20 cellular contexts compared by ENCODE assay signal in the genomic region with DNA sequence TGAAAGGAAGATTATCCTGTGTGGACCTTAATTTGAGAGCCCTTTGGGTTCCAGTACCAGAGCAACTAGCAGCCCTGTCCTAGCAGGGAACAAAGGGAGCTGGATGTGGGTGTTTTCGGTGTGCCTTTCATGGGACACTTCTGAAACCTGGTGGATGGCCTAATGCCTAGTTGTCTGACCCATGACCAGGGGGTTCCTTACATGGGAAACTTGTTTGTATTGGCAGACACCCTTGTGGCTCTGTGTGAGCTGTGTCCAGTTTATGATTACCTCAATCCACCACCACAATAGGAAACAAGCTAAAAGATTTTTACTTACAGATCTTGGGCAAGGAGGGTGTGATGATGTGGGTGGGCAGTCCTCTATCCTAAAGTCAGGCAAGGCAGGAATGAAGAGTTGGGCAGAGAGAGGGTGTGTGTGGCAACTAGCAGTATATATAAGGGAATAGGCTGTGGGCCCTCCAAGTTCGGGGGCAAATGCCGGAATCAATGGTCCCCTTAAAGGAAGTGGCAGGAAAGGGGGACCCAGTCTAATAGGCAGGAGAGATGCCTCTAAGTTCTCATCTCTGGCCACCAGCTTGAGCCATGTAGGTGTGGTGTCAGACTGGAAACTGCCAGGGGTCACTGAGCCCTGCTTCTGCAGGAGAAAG.
"Had no signal": no experiment of that assay in that cellular context is flagged by ENCODE, and none has a peak within 500 bp of the region (broad histone marks: within the 10 kb centered on the region; RNA-seq: fewer than 3 reads in every experiment).

No MANE protein-coding gene starts in this region.

- ATAC-seq: effector memory CD8-positive, alpha-beta T cell; foreskin keratinocyte; gastroesophageal sphincter; lower lobe of right lung; mucosa of descending colon had no signal

- H3K27ac ChIP-seq: coronary artery, epithelial cell of prostate, esophagus muscularis mucosa, foreskin keratinocyte, gastroesophageal sphincter, heart left ventricle, left ventricle myocardium inferior, lower lobe of right lung had no signal

- H3K27me3 ChIP-seq: esophagus muscularis mucosa, foreskin keratinocyte, gastroesophageal sphincter, heart left ventricle had no signal

- H3K4me3 ChIP-seq: coronary artery, esophagus muscularis mucosa, gastroesophageal sphincter, heart left ventricle, left ventricle myocardium inferior, lower lobe of right lung, mucosa of descending colon had no signal

- H3K9me3 ChIP-seq: mucosa of descending colon had no signal

- DNase-seq: effector CD8-positive, alpha-beta T cell; effector memory CD8-positive, alpha-beta T cell; endodermal cell; foreskin keratinocyte; heart left ventricle; hippocampal formation; left cardiac atrium; left ventricle myocardium inferior; lower lobe of right lung; mesenchymal stem cell; mucosa of descending colon had no signal

- FAIRE-seq: colon, endometrium, frontal cortex, islet of Langerhans, keratinocyte had no signal

- H3K36me3 ChIP-seq: esophagus muscularis mucosa, gastroesophageal sphincter, heart left ventricle, left ventricle myocardium inferior, lower lobe of right lung had no signal

- H3K4me1 ChIP-seq: esophagus muscularis mucosa, foreskin keratinocyte, gastroesophageal sphincter, lower lobe of right lung had no signal
